ENCODE assay signal across 8 cellular contexts in the genomic region with DNA sequence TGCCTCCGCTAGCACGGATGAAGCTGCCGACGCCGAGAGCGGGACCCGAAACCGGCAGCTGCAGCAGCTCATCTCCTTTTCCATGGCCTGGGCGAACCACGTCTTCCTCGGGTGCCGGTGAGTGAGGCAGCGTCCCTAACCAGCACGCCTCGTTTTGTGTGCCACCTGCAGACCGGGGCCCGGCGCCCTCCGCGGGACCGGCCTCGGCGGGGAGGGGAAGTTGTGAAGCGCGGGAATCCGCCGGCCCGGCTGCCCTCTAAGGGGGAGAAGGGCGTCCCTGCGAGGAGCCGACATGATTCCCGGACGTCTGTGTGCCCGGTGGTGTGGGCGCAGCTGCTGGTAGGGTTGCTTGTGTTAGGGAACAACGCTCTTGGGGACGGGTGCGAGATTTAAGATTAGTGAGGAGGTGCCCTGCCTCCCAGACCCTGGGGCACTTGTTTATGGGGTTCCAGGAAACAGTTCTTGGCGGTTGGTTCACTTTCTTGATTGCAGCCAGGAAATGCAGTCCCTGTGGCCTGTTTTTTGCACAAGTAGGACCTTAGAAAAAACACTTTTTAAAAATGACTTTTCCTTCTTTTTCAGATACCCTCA.
DNase-seq lines count a peak whose midpoint lies in the region; ATAC-seq and TF ChIP-seq lines count a peak whose summit lies in the region.

No MANE protein-coding gene starts in this region.

- H3K27me3 Mint-ChIP-seq in T-helper 2 cell treated with Interferon-gamma antibody and Interleukin-4, amounts not matched to agents 5 μg/mL and 100 μg/mL, for 36 hours (ENCODE audit: low read depth): no peaks in the 10 kb centered on the region
- no peaks in the 10 kb centered on the region for H3K27me3 Mint-ChIP-seq in nephron progenitor cell (ENCODE audit: low read depth, poor library complexity)

- TF ChIP-seq CTCF in nephron progenitor cell (IDR thresholded peaks at IDR 0.05): no peak

- peaks cover 45% of the 10 kb centered on the region for H3K36me3 Mint-ChIP-seq in T-helper 2 cell treated with Interferon-gamma antibody and Interleukin-4, amounts not matched to agents 5 μg/mL and 100 μg/mL, for 36 hours (ENCODE audit: low read depth)
- H3K36me3 Mint-ChIP-seq in nephron progenitor cell (ENCODE audit: low read depth): peaks cover 45% of the 10 kb centered on the region

- peak; percentile 71 for DNase-seq in COLO668 (lab: John Stamatoyannopoulos, UW; ENCODE audit: unreplicated experiment)
- DNase-seq in T-helper 2 cell treated with Interferon-gamma antibody and Interleukin-4, amounts not matched to agents 5 μg/mL and 100 μg/mL, for 36 hours (ENCODE audit: low spot score): no peak
- DNase-seq in fibroblast of gingiva (ENCODE audit: low read depth): peak; percentile 2
- DNase-seq in nephron progenitor cell: no peak
- DNase-seq in KG1 (lab: John Stamatoyannopoulos, UW): no peak
- no peak for DNase-seq in T1000 (lab: John Stamatoyannopoulos, UW)

- no peaks in the 10 kb centered on the region for H3K9me3 Mint-ChIP-seq in T-helper 2 cell treated with Interferon-gamma antibody and Interleukin-4, amounts not matched to agents 5 μg/mL and 100 μg/mL, for 36 hours
- no peaks in the 10 kb centered on the region for H3K9me3 Mint-ChIP-seq in nephron progenitor cell

- peak overlapping the region; percentile 98 for H3K27ac Mint-ChIP-seq in T-helper 2 cell treated with Interferon-gamma antibody and Interleukin-4, amounts not matched to agents 5 μg/mL and 100 μg/mL, for 36 hours
- H3K27ac Mint-ChIP-seq in nephron progenitor cell: peak overlapping the region; percentile 98

- H3K4me3 Mint-ChIP-seq in T-helper 2 cell treated with Interferon-gamma antibody and Interleukin-4, amounts not matched to agents 5 μg/mL and 100 μg/mL, for 36 hours: peak overlapping the region; percentile 97
- peak overlapping the region; percentile 97 for H3K4me3 Mint-ChIP-seq in nephron progenitor cell

- H3K4me1 Mint-ChIP-seq in T-helper 2 cell treated with Interferon-gamma antibody and Interleukin-4, amounts not matched to agents 5 μg/mL and 100 μg/mL, for 36 hours (ENCODE audit: low read depth): peaks cover 43% of the 10 kb centered on the region
- peaks cover 69% of the 10 kb centered on the region for H3K4me1 Mint-ChIP-seq in nephron progenitor cell

- peak; percentile 21 for ATAC-seq in GM19035 (IDR thresholded peaks at IDR 0.05; ENCODE audit: unreplicated experiment)
- ATAC-seq in HG03280 (IDR thresholded peaks at IDR 0.05; ENCODE audit: unreplicated experiment): peak; percentile 22

Comparison
In these comparisons a context has a peak if more than half of its experiments do, and no peak if none do; other contexts are left out.
1. DNase-seq: peak in COLO668 (single experiment) and fibroblast of gingiva (single experiment); none in T-helper 2 cell treated with Interferon-gamma antibody and Interleukin-4, amounts not matched to agents 5 μg/mL and 100 μg/mL, for 36 hours (single experiment), nephron progenitor cell (single experiment), KG1 (single experiment) and T1000 (single experiment).